8 cellular contexts compared by ENCODE assay signal in genomic region chr12:64759035-64759894, GRCh38. TPM values are rescaled to one million over a fixed set of nuclear protein-coding genes. Genes with fewer than 3 reads are reported as not detected.
DNase-seq lines count a peak whose midpoint lies in the region; ATAC-seq and TF ChIP-seq lines count a peak whose summit lies in the region.

Gene GNS (minus strand): TSS chr12:64759406. CDS start chr12:64759276, 130 bp downstream.

- peak within 1 kb of the TSS; percentile 45 for H3K27ac ChIP-seq in OCI-LY7 (ENCODE audit: low read depth, low read length, poor library complexity, severe bottlenecking)

- H3K27me3 Mint-ChIP-seq in Calu3 (ENCODE audit: unreplicated experiment), result no peaks in the 10 kb centered on the region

- H3K36me3 Mint-ChIP-seq in Calu3 (ENCODE audit: insufficient read depth, unreplicated experiment), result peaks cover 19% of the 10 kb centered on the region

- TF ChIP-seq CTCF in Calu3 (IDR thresholded peaks at IDR 0.05; ENCODE audit: unreplicated experiment) (no peak), OCI-LY7 (conservative IDR thresholded peaks at IDR 0.05; ENCODE audit: low read length) (no peak)

- ATAC-seq in GM21447 (IDR thresholded peaks at IDR 0.05; ENCODE audit: unreplicated experiment), result peak; percentile 80

- H3K27me3 ChIP-seq in mononuclear cell (ENCODE audit: insufficient read depth, low read length), result no peaks in the 10 kb centered on the region

- peak within 1 kb of the TSS; percentile 87 for H3K4me3 ChIP-seq in OCI-LY7 (ENCODE audit: low read depth, low read length, poor library complexity, severe bottlenecking)
- H3K4me3 ChIP-seq in mononuclear cell (ENCODE audit: low read length), result peak within 1 kb of the TSS; percentile 94

- H3K9me3 Mint-ChIP-seq in Calu3 (ENCODE audit: low read depth, unreplicated experiment), result no peaks in the 10 kb centered on the region

- BruUV-seq in Calu3 (replicated peaks; lab: Mats Ljungman, UMichigan), result TSS peak; percentile 29
- BruUV-seq in OCI-LY7 (replicated peaks; lab: Mats Ljungman, UMichigan), result no TSS peak

- H3K4me2 ChIP-seq in OCI-LY7 (ENCODE audit: low read length), result peak within 1 kb of the TSS; percentile 89

- peak within 1 kb of the TSS; percentile 68 for H3K27ac Mint-ChIP-seq in Calu3 (ENCODE audit: unreplicated experiment)

- no peaks in the 10 kb centered on the region for H3K36me3 ChIP-seq in OCI-LY7 (ENCODE audit: insufficient read depth, low read length)

- peaks cover 4% of the 10 kb centered on the region; the same call in 1 of the 2 replicates for H3K79me2 ChIP-seq in OCI-LY7 (ENCODE audit: insufficient read depth, low read depth, low read length)

- intact Hi-C loops in Calu3 (cut with micrococcal nuclease; ENCODE audit: unreplicated experiment), result no loop called here
- intact Hi-C loops in OCI-LY7 (cut with micrococcal nuclease; ENCODE audit: unreplicated experiment), result loop anchor here (2.0 kb wide), 1 partner anchor 148 kb away; the partner anchor contains the start of gene RASSF3

- peaks cover 18% of the 10 kb centered on the region for H3K4me1 ChIP-seq in OCI-LY7 (ENCODE audit: insufficient read depth, low read length, poor library complexity, severe bottlenecking)
- H3K4me1 ChIP-seq in mononuclear cell (ENCODE audit: insufficient read depth, low read length), result peaks cover 66% of the 10 kb centered on the region

- CTCF ChIA-PET in Calu3 (lab: Charles Lee) (interaction anchor here (0.5 to 1.5 kb wide), 3 partner anchors 16 to 338 kb away, joined by 3 read pairs; no protein-coding TSS in a partner anchor), OCI-LY7 (lab: Charles Lee; ENCODE audit: unreplicated experiment) (interaction anchor here (0.7 to 0.9 kb wide), 2 partner anchors 11 to 360 kb away, joined by 3 to 4 read pairs; no protein-coding TSS in a partner anchor)

- no peaks in the 10 kb centered on the region for H3K4me1 Mint-ChIP-seq in Calu3 (ENCODE audit: low read depth, unreplicated experiment)

- H4K20me1 ChIP-seq in OCI-LY7 (ENCODE audit: insufficient read depth, low read length), result no peaks in the 10 kb centered on the region

- H3K4me3 Mint-ChIP-seq in Calu3 (ENCODE audit: low read depth, unreplicated experiment), result peak within 1 kb of the TSS; percentile 82

- DNase-seq in Calu3, result peak; percentile 99
- peak; percentile 88 for DNase-seq in HuH-7.5 (ENCODE audit: low spot score)
- peak; percentile 92 for DNase-seq in OCI-LY7 (ENCODE audit: low spot score)
- DNase-seq in activated T-cell treated with anti-CD3 and anti-CD28 coated beads for 24 hours (ENCODE audit: low read depth), result peak; percentile 97
- DNase-seq in epidermal melanocyte (ENCODE audit: insufficient read length, low spot score), result peak; percentile 90
- DNase-seq in stimulated activated CD8-positive, alpha-beta memory T cell treated with anti-CD3 and anti-CD28 coated beads, Interleukin-4, amount 100 ng/mL, for 1 hour (ENCODE audit: low read depth in 2 of 2, low spot score in 1 of 2), result peak; percentile 87 to 88

- H2AFZ ChIP-seq in OCI-LY7 (ENCODE audit: low read length), result peak within 1 kb of the TSS; percentile 95

- no peaks in the 10 kb centered on the region for H3K9me2 ChIP-seq in OCI-LY7 (ENCODE audit: insufficient read depth, low read length)

- POLR2A ChIA-PET in OCI-LY7 (lab: Charles Lee), result interaction anchor here (0.8 to 1.5 kb wide), 4 partner anchors 9 to 1611 kb away, joined by 3 to 4 read pairs (median 3); no protein-coding TSS in a partner anchor

- H3K9me3 ChIP-seq in OCI-LY7 (ENCODE audit: low read length) (no peaks in the 10 kb centered on the region), mononuclear cell (ENCODE audit: low read depth, low read length) (no peaks in the 10 kb centered on the region)

RNA-seq across cellular contexts. Expression of gene GNS, which starts in this region (rescaled TPM):
- total RNA-seq in Calu3 (2022), result 85.1 and 93.5 TPM in 2 replicates
- total RNA-seq in OCI-LY7 (2014; rRNA removed; shearing (Covaris generic)), result 8.0 and 9.4 TPM in 2 replicates
- total RNA-seq in OCI-LY7 (2022), result 16.0 and 18.0 TPM in 2 replicates
- 126 TPM for total RNA-seq in mononuclear cell

Comparison
In these comparisons a context has a peak if more than half of its experiments do, and no peak if none do; other contexts are left out.
1. Peak in every context shown above with its lines: DNase-seq, ATAC-seq, H3K4me3 ChIP-seq and H3K27ac ChIP-seq.